14 cellular contexts compared by ENCODE assay signal in the genomic region with DNA sequence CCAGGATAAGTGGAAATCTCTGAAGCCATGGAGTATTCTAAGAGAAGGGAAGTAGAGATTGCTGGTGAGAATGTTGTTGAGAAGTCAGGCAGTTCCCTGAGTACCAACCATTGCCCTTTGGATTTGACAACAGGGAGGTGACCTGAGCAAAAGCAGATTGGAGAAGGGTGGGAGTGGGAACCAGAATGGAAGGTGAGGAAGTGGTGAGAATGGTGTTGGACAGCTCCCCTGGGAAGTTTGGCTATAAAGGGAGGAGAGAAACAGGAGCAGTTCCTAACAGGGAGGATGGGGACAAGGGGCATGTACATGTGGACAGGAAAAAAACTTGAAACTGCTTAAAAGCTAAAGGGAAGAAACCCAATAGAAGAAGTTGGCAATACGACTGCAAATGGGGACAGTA.
"Had no signal": no experiment of that assay in that cellular context is flagged by ENCODE, and none has a peak within 500 bp of the region (broad histone marks: within the 10 kb centered on the region; RNA-seq: fewer than 3 reads in every experiment).

No MANE protein-coding gene starts in this region.

- H3K9me3 ChIP-seq: left ventricle myocardium inferior had no signal

- H3K4me3 Mint-ChIP-seq: natural killer cell treated with Interleukin-12 subunit alpha and Interleukin-12 subunit beta and Interleukin-15 and Interleukin-18, amount 100 ng/mL, for 72 hours; WTC11 had no signal

- H3K9me3 Mint-ChIP-seq: activated T-helper 2 cell treated with anti-CD3 and anti-CD28 coated beads, Interferon-gamma antibody, Interleukin-2, Interleukin-4, amounts not matched to agents 10 μg/mL and 5 μg/mL and 100 μg/mL, durations not matched to agents 14 hours and 24 hours and 36 hours; natural killer cell treated with Interleukin-12 subunit alpha and Interleukin-12 subunit beta and Interleukin-15 and Interleukin-18, amount 100 ng/mL, for 72 hours had no signal

- H3K27ac ChIP-seq: left ventricle myocardium inferior had no signal

- DNase-seq: activated CD4-positive, alpha-beta T cell treated with anti-CD3 and anti-CD28 coated beads for 4 hours; activated naive CD4-positive, alpha-beta T cell treated with anti-CD3 and anti-CD28 coated beads, Interleukin-2, amount 50 U/mL, for 16 hours; foreskin fibroblast; hippocampal formation; left ventricle myocardium inferior; mesendoderm; nucleus accumbens; stimulated activated CD4-positive, alpha-beta T cell treated with anti-CD3 and anti-CD28 coated beads, Interleukin-2, amount 100 ng/mL, for 48 hours; stimulated activated naive CD4-positive, alpha-beta T cell treated with Interleukin-2 at 50 U/mL for 16 hours; T-helper 2 cell; trophoblast cell had no signal

- H3K27ac Mint-ChIP-seq: activated T-helper 2 cell treated with anti-CD3 and anti-CD28 coated beads, Interferon-gamma antibody, Interleukin-2, Interleukin-4, amounts not matched to agents 10 μg/mL and 5 μg/mL and 100 μg/mL, durations not matched to agents 14 hours and 24 hours and 36 hours had no signal

- H3K27me3 Mint-ChIP-seq: natural killer cell treated with Interleukin-12 subunit alpha and Interleukin-12 subunit beta and Interleukin-15 and Interleukin-18, amount 100 ng/mL, for 72 hours had no signal

- H3K4me3 ChIP-seq: left ventricle myocardium inferior had no signal

- ATAC-seq: natural killer cell treated with Interleukin-12 subunit alpha and Interleukin-12 subunit beta and Interleukin-15 and Interleukin-18, amount 100 ng/mL, for 72 hours; WTC11 had no signal
